ENCODE assay signal across 1 cellular context in genomic region chr10:42635098-42635497, GRCh38.
TF ChIP-seq lines count a peak whose summit lies in the region.

No MANE protein-coding gene starts in this region.

TF ChIP-seq in GM12878, 131 proteins besides CTCF, POLR2A, EP300 and RAD21:
- TF ChIP-seq STAT3 (IDR thresholded peaks at IDR 0.05; ENCODE audit: low read depth, low read length) (no peak), FOXM1 (IDR thresholded peaks at IDR 0.05; ENCODE audit: low read depth, low read length) (no peak), ATF2 (IDR thresholded peaks at IDR 0.05; ENCODE audit: low read length) (no peak), ZNF384 (IDR thresholded peaks at IDR 0.05; ENCODE audit: borderline replicate concordance, low read depth, low read length) (peak; percentile 28; the same call in 1 of the 2 replicates), SMARCA5 (IDR thresholded peaks at IDR 0.05) (no peak), PKNOX1 (IDR thresholded peaks at IDR 0.05) (peak; percentile 58; the same call in 1 of the 2 replicates), NR2F1 (conservative IDR thresholded peaks at IDR 0.05) (peak; percentile 62; the same call in 1 of the 2 replicates), PBX3 (IDR thresholded peaks at IDR 0.05; ENCODE audit: insufficient replicate concordance, low read depth, low read length) (peak; percentile 14), MEF2A (IDR thresholded peaks at IDR 0.05; ENCODE audit: insufficient read depth, low read depth, low read length) (no peak)
